In the genomic region with DNA sequence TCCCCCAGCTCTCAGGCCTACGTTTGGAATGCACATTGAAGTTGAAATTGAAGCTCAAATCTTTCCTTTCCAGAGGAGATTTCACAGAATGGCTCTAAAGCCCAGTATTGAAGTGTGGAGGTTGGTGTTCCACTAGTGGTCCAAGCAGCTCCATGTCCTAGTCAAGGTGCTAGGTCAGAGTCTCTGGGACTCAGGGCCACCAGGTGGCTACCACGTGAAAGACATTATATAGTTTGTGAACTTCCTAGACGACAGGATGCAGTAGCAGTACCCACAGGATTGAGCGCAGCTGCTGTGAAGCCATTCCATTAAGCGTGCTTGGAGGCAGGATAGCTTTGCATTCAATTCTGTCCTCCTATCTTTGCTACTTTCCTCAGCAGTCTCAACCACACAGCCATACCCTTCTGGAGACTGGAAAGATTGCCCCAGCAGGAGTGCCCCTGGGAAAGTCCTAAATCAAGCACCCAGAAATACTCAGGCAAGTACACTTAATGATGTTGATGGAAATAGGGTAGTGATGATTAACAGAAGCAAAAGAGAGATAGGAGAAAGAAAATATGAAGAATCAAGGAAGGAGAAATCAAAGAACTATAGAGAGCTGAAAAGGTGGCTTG, we compare ENCODE assay signal across 1 cellular context.
TF ChIP-seq lines count a peak whose summit lies in the region.

No MANE protein-coding gene starts in this region.

TF ChIP-seq in HepG2, 621 proteins besides CTCF, POLR2A, EP300 and RAD21 (continued from another document):
- TF ChIP-seq SOX13 (IDR thresholded peaks at IDR 0.05) (no peak), SOX13 (CRISPR knock-in tag; conservative IDR thresholded peaks at IDR 0.05 in 1 of 2, IDR thresholded peaks at IDR 0.05 in 1 of 2) (peak in 1 of 2 experiments; percentile 50; a peak in 2 of 4 replicates), REXO4 (CRISPR knock-in tag; IDR thresholded peaks at IDR 0.05; ENCODE audit: borderline replicate concordance) (no peak)
